8 cellular contexts compared by ENCODE assay signal in genomic region chr12:95003213-95003920, GRCh38. TPM values are rescaled to one million over a fixed set of nuclear protein-coding genes. Genes with fewer than 3 reads are reported as not detected.
A peak's percentile ranks its signal among the peaks of the same experiment; 100 is the strongest.
DNase-seq lines count a peak whose midpoint lies in the region; ATAC-seq and TF ChIP-seq lines count a peak whose summit lies in the region.

TSS of gene NDUFA12 (minus strand) at chr12:95003697. CDS start at chr12:95003680, 17 bp downstream.

- peak within 1 kb of the TSS; percentile 92 for H3K4me3 Mint-ChIP-seq in T-helper 17 cell

- H3K27me3 Mint-ChIP-seq in T-helper 17 cell = no peaks in the 10 kb centered on the region

- peaks cover 32% of the 10 kb centered on the region for H3K4me1 Mint-ChIP-seq in T-helper 17 cell

- peak within 1 kb of the TSS; percentile 90 for H3K27ac Mint-ChIP-seq in T-helper 17 cell

- TF ChIP-seq CTCF in uterus (IDR thresholded peaks at IDR 0.05) = peak in 2 of 4 experiments; percentile 7 to 37

- H3K9me3 ChIP-seq in T-helper 17 cell (ENCODE audit: control insufficient read depth, low read length, poor library complexity, severe bottlenecking) = peaks cover 10% of the 10 kb centered on the region
- no peaks in the 10 kb centered on the region for H3K9me3 ChIP-seq in right cardiac atrium (ENCODE audit: control insufficient read depth, low read length)
- no peaks in the 10 kb centered on the region for H3K9me3 ChIP-seq in uterus

- peaks cover 10% of the 10 kb centered on the region for H3K36me3 Mint-ChIP-seq in T-helper 17 cell (ENCODE audit: low read depth)

- H3K4me3 ChIP-seq in right cardiac atrium (ENCODE audit: low read length) (peak within 1 kb of the TSS; percentile 80), uterus (peak within 1 kb of the TSS; percentile 65 to 81)

- intact Hi-C loops in right cardiac atrium (cut with DNase I) (no loop called here), uterus (cut with DNase I; ENCODE audit: low total_unique reads) (no loop called here)

- TF ChIP-seq POLR2A in GM15510 (IDR thresholded peaks at IDR 0.05; ENCODE audit: borderline replicate concordance, extremely low read depth, insufficient read length) = peak; percentile 95
- peak; percentile 44 to 56 for TF ChIP-seq POLR2A in uterus (IDR thresholded peaks at IDR 0.05)

- peak within 1 kb of the TSS; percentile 76 for H3K27ac ChIP-seq in angular gyrus (ENCODE audit: low read depth, low read length)
- peak within 1 kb of the TSS; percentile 79 for H3K27ac ChIP-seq in right cardiac atrium (ENCODE audit: low read length)
- H3K27ac ChIP-seq in uterus = peak within 1 kb of the TSS; percentile 78 to 85

- DNase-seq in NCI-H1694 treated with DMSO at 0.1 percent for 48 hours (lab: John Stamatoyannopoulos, UW) (peak; percentile 87), T-helper 17 cell (peak; percentile 88 to 91 (median 89)), right cardiac atrium (peak; percentile 97 to 99 (median 98)), pulmonary artery endothelial cell (ENCODE audit: low read depth, low spot score) (peak; percentile 84), uterus (peak; percentile 93 to 95)

- H3K27me3 ChIP-seq in right cardiac atrium (ENCODE audit: control insufficient read depth, insufficient read depth) (no peaks in the 10 kb centered on the region), uterus (no peaks in the 10 kb centered on the region)

- H3K4me1 ChIP-seq in right cardiac atrium (ENCODE audit: control insufficient read depth, insufficient read depth, low read length) (no peaks in the 10 kb centered on the region), uterus (no peaks in the 10 kb centered on the region)

- WGBS in right cardiac atrium = under 1% methylated on average over 34 of the region's 34 CpGs

- H3K36me3 ChIP-seq in uterus = no peaks in the 10 kb centered on the region

- ATAC-seq in HG02885 (IDR thresholded peaks at IDR 0.05; ENCODE audit: poor library complexity, unreplicated experiment) = peak; percentile 99
- peak; percentile 99 for ATAC-seq in T-helper 17 cell
- ATAC-seq in right cardiac atrium = peak; percentile 99 to 100

RNA-seq across cellular contexts. Expression of gene NDUFA12, which starts in this region (rescaled TPM):
- total RNA-seq in T-helper 17 cell (10 to 100 TPM; 57.7 to 65.2 TPM), right cardiac atrium (100 to 1,000 TPM; 307 to 334 (median 325) TPM), pulmonary artery endothelial cell (94.2 and 126 TPM in 2 replicates), uterus (100 to 1,000 TPM in 1 of 4 donors, 10 to 100 TPM in 3; 21.5 to 133 (median 66.0) TPM)
- 741 TPM for polyA plus RNA-seq in right cardiac atrium

Comparison
In these comparisons a context has a peak if more than half of its experiments do, and no peak if none do; other contexts are left out.
1. Peak in every context shown above with its lines: DNase-seq, ATAC-seq, H3K4me3 ChIP-seq and H3K27ac ChIP-seq.